In genomic region chr3:128402319-128402718, GRCh38 we compare ENCODE assay signal across 17 cellular contexts.
DNase-seq lines count a peak whose midpoint lies in the region; ATAC-seq and TF ChIP-seq lines count a peak whose summit lies in the region.
"Had no signal": no experiment of that assay in that cellular context is flagged by ENCODE, and none has a peak within 500 bp of the region (broad histone marks: within the 10 kb centered on the region; RNA-seq: fewer than 3 reads in every experiment).

No MANE protein-coding gene starts in this region.

- DNase-seq in left ventricle myocardium superior (no peak), Right ventricle myocardium inferior (ENCODE audit: missing footprints) (no peak), neural crest cell (ENCODE audit: low read depth, low spot score) (no peak), NCI-H1930 (lab: John Stamatoyannopoulos, UW) (no peak)
- DNase-seq in stimulated activated naive B cell treated with anti-CD40 and anti-IgM and Interleukin-4, amounts not matched to agents 10 μg/mL and 1 μg/mL and 100 μg/mL, for 72 hours = no peak
- DNase-seq: CD4-positive, alpha-beta memory T cell; DMS153; GDM1; HFFc6; NCI-H1105; NCI-H1694 treated with DMSO at 0.1 percent for 48 hours; NCI-H2171; NCI-H748 treated with DMSO at 0.1 percent for 48 hours; RPMI8226 had no signal

- no peaks in the 10 kb centered on the region for H3K36me3 Mint-ChIP-seq in neural crest cell (ENCODE audit: low read depth)
- peaks cover 4 to 7% of the 10 kb centered on the region in 2 donors for H3K36me3 Mint-ChIP-seq in stimulated activated naive B cell treated with anti-CD40 and anti-IgM and Interleukin-4, amounts not matched to agents 10 μg/mL and 1 μg/mL and 100 μg/mL, for 72 hours

- intact Hi-C loops in left ventricle myocardium superior (cut with micrococcal nuclease) (no loop called here), Right ventricle myocardium inferior (cut with DNase I) (no loop called here)

- H3K4me3 Mint-ChIP-seq in neural crest cell = no peak overlapping the region
- H3K4me3 Mint-ChIP-seq in stimulated activated naive B cell treated with anti-CD40 and anti-IgM and Interleukin-4, amounts not matched to agents 10 μg/mL and 1 μg/mL and 100 μg/mL, for 72 hours = no peak overlapping the region
- H3K4me3 Mint-ChIP-seq: CD4-positive, alpha-beta memory T cell; HFFc6 had no signal

- no peak for TF ChIP-seq CTCF in VCaP (conservative IDR thresholded peaks at IDR 0.05)
- no peak for TF ChIP-seq CTCF in neural crest cell (conservative IDR thresholded peaks at IDR 0.05)

- H3K9me3 Mint-ChIP-seq in neural crest cell = no peaks in the 10 kb centered on the region
- no peaks in the 10 kb centered on the region for H3K9me3 Mint-ChIP-seq in stimulated activated naive B cell treated with anti-CD40 and anti-IgM and Interleukin-4, amounts not matched to agents 10 μg/mL and 1 μg/mL and 100 μg/mL, for 72 hours
- H3K9me3 Mint-ChIP-seq: CD4-positive, alpha-beta memory T cell; HFFc6 had no signal

- H3K27ac ChIP-seq in VCaP = peak overlapping the region; percentile 55; the same call in 1 of the 2 replicates
- H3K27ac ChIP-seq: BLaER1 had no signal

- H3K4me1 Mint-ChIP-seq in neural crest cell = peaks cover 27% of the 10 kb centered on the region
- H3K4me1 Mint-ChIP-seq in stimulated activated naive B cell treated with anti-CD40 and anti-IgM and Interleukin-4, amounts not matched to agents 10 μg/mL and 1 μg/mL and 100 μg/mL, for 72 hours = no peaks in the 10 kb centered on the region

- H3K27ac Mint-ChIP-seq in neural crest cell (ENCODE audit: unreplicated experiment) = peak overlapping the region; percentile 30
- H3K27ac Mint-ChIP-seq in stimulated activated naive B cell treated with anti-CD40 and anti-IgM and Interleukin-4, amounts not matched to agents 10 μg/mL and 1 μg/mL and 100 μg/mL, for 72 hours = no peak overlapping the region
- H3K27ac Mint-ChIP-seq: HFFc6 had no signal

- H3K27me3 Mint-ChIP-seq in neural crest cell (ENCODE audit: low read depth) = no peaks in the 10 kb centered on the region
- H3K27me3 Mint-ChIP-seq in stimulated activated naive B cell treated with anti-CD40 and anti-IgM and Interleukin-4, amounts not matched to agents 10 μg/mL and 1 μg/mL and 100 μg/mL, for 72 hours = no peaks in the 10 kb centered on the region
- H3K27me3 Mint-ChIP-seq: CD4-positive, alpha-beta memory T cell had no signal

- ATAC-seq in left ventricle myocardium superior = peak; percentile 65
- ATAC-seq in Right ventricle myocardium inferior = no peak
- no peak for ATAC-seq in stimulated activated naive B cell treated with anti-CD40 and anti-IgM and Interleukin-4, amounts not matched to agents 10 μg/mL and 1 μg/mL and 100 μg/mL, for 72 hours (replicated peaks)
- ATAC-seq in HG03520 (IDR thresholded peaks at IDR 0.05; ENCODE audit: unreplicated experiment) = no peak
